ENCODE assay signal across 8 cellular contexts in the genomic region with DNA sequence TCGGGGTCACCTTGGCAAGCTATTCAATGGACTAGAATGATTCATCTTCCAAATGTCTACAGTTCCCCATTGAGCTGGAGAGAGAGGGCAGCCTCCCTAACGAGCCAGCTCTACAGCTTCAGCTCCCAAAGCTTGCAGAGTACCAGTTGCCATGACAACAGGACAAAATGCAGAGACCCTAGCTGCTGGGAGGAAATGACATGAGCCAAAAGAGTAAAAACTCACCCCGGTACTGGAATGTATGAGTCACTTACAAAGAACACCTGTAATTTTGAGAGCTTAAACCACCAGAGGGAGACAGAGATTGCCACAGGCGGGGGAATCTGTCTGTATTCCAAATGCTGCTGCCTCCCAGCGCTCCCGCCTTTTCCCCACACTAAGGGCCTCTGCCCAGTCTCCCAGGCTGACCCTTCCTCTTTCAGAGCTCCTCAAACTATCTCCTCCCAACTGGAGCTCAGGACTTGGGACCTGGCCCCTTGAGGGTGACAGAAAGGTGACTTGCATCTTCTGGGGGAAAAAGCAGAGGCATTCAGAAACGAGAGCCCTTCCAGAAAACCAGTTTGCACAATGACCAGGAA.
DNase-seq lines count a peak whose midpoint lies in the region; ATAC-seq and TF ChIP-seq lines count a peak whose summit lies in the region.

No MANE protein-coding gene starts in this region.

- no peaks in the 10 kb centered on the region for H3K27me3 Mint-ChIP-seq in activated CD4-positive, alpha-beta memory T cell treated with anti-CD3 and anti-CD28 coated beads for 36 hours
- H3K27me3 Mint-ChIP-seq in naive thymus-derived CD8-positive, alpha-beta T cell: no peaks in the 10 kb centered on the region
- no peaks in the 10 kb centered on the region for H3K27me3 Mint-ChIP-seq in stimulated activated naive CD8-positive, alpha-beta T cell treated with anti-CD3 and anti-CD28 coated beads, Interleukin-15, amount 100 ng/mL, for 72 hours

- H3K36me3 Mint-ChIP-seq in activated CD4-positive, alpha-beta memory T cell treated with anti-CD3 and anti-CD28 coated beads for 36 hours: no peaks in the 10 kb centered on the region
- H3K36me3 Mint-ChIP-seq in naive thymus-derived CD8-positive, alpha-beta T cell: peaks cover 0 to 2% (median 2%) of the 10 kb centered on the region in 3 donors

- H3K4me1 Mint-ChIP-seq in activated CD4-positive, alpha-beta memory T cell treated with anti-CD3 and anti-CD28 coated beads for 36 hours (ENCODE audit: low read depth): peaks cover 11% of the 10 kb centered on the region
- peaks cover 2 to 11% (median 9%) of the 10 kb centered on the region in 4 donors for H3K4me1 Mint-ChIP-seq in naive thymus-derived CD8-positive, alpha-beta T cell
- H3K4me1 Mint-ChIP-seq in stimulated activated naive CD8-positive, alpha-beta T cell treated with anti-CD3 and anti-CD28 coated beads, Interleukin-15, amount 100 ng/mL, for 72 hours: peaks cover 23% of the 10 kb centered on the region

- no peak overlapping the region for H3K4me3 Mint-ChIP-seq in activated CD4-positive, alpha-beta memory T cell treated with anti-CD3 and anti-CD28 coated beads for 36 hours
- no peak overlapping the region for H3K4me3 Mint-ChIP-seq in naive thymus-derived CD8-positive, alpha-beta T cell
- no peak overlapping the region for H3K4me3 Mint-ChIP-seq in stimulated activated naive CD8-positive, alpha-beta T cell treated with anti-CD3 and anti-CD28 coated beads, Interleukin-15, amount 100 ng/mL, for 72 hours

- DNase-seq in NCI-H446 treated with DMSO at 0.1 percent for 48 hours (lab: John Stamatoyannopoulos, UW): peak; percentile 2
- peak; percentile 69 for DNase-seq in activated CD4-positive, alpha-beta memory T cell treated with anti-CD3 and anti-CD28 coated beads for 36 hours
- peak; percentile 89 for DNase-seq in epithelial cell of esophagus (ENCODE audit: low read depth)
- peak in 7 of 10 donors; percentile 3 to 65 (median 19) for DNase-seq in naive thymus-derived CD8-positive, alpha-beta T cell
- peak; percentile 57 to 69 for DNase-seq in stimulated activated naive CD8-positive, alpha-beta T cell treated with anti-CD3 and anti-CD28 coated beads, Interleukin-15, amount 100 ng/mL, for 72 hours

- intact Hi-C loops in activated CD4-positive, alpha-beta memory T cell treated with anti-CD3 and anti-CD28 coated beads for 36 hours (cut with micrococcal nuclease): loop anchor here (1.0 to 10.0 kb wide), 8 partner anchors 34 to 650 kb away; partner anchors contain the start of genes CREM, CUL2 and FZD8

- POLR2A ChIA-PET in activated CD4-positive, alpha-beta memory T cell treated with anti-CD3 and anti-CD28 coated beads for 36 hours (lab: Charles Lee): interaction anchor here (1.4 kb wide), 1 partner anchor 201 kb away, joined by 3 read pairs; no protein-coding TSS in a partner anchor
- POLR2A ChIA-PET in naive thymus-derived CD8-positive, alpha-beta T cell (lab: Charles Lee): no interaction called here

- CTCF ChIA-PET in activated CD4-positive, alpha-beta memory T cell treated with anti-CD3 and anti-CD28 coated beads for 36 hours (lab: Charles Lee): interaction anchor here (0.5 to 3.2 kb wide), 33 partner anchors 9 to 547 kb away, joined by 3 to 19 read pairs (median 4); partner anchors contain the start of genes CREM and CUL2

- ATAC-seq in GM19025 (IDR thresholded peaks at IDR 0.05; ENCODE audit: low read depth, unreplicated experiment) (peak; percentile 81), HG03108 (IDR thresholded peaks at IDR 0.05; ENCODE audit: unreplicated experiment) (peak; percentile 88)
- peak; percentile 58 to 84 for ATAC-seq in naive thymus-derived CD8-positive, alpha-beta T cell
- ATAC-seq in stimulated activated naive CD8-positive, alpha-beta T cell treated with anti-CD3 and anti-CD28 coated beads, Interleukin-15, amount 100 ng/mL, for 72 hours: peak; percentile 93

- no peak overlapping the region for H3K27ac Mint-ChIP-seq in activated CD4-positive, alpha-beta memory T cell treated with anti-CD3 and anti-CD28 coated beads for 36 hours
- H3K27ac Mint-ChIP-seq in naive thymus-derived CD8-positive, alpha-beta T cell: peak overlapping the region in 2 of 10 donors; percentile 30 to 50
- H3K27ac Mint-ChIP-seq in stimulated activated naive CD8-positive, alpha-beta T cell treated with anti-CD3 and anti-CD28 coated beads, Interleukin-15, amount 100 ng/mL, for 72 hours: peak overlapping the region; percentile 86 to 89

- no peaks in the 10 kb centered on the region for H3K9me3 Mint-ChIP-seq in activated CD4-positive, alpha-beta memory T cell treated with anti-CD3 and anti-CD28 coated beads for 36 hours
- no peaks in the 10 kb centered on the region for H3K9me3 Mint-ChIP-seq in naive thymus-derived CD8-positive, alpha-beta T cell
- no peaks in the 10 kb centered on the region for H3K9me3 Mint-ChIP-seq in stimulated activated naive CD8-positive, alpha-beta T cell treated with anti-CD3 and anti-CD28 coated beads, Interleukin-15, amount 100 ng/mL, for 72 hours

- TF ChIP-seq CTCF in C4-2B (conservative IDR thresholded peaks at IDR 0.05): peak; percentile 92
- peak; percentile 83 for TF ChIP-seq CTCF in epithelial cell of esophagus (IDR thresholded peaks at IDR 0.05; ENCODE audit: insufficient read depth, low read depth, low read length, missing control alignments)

- H3K27ac ChIP-seq in C4-2B: no peak overlapping the region

- H3K4me3 ChIP-seq in epithelial cell of esophagus (ENCODE audit: low read length): no peak overlapping the region

Comparison
In these comparisons a context has a peak if more than half of its experiments do, and no peak if none do; other contexts are left out.
1. DNase-seq: peak in every context shown above with its lines; median percentile 89 in epithelial cell of esophagus; 69 in activated CD4-positive, alpha-beta memory T cell treated with anti-CD3 and anti-CD28 coated beads for 36 hours; 63 in stimulated activated naive CD8-positive, alpha-beta T cell treated with anti-CD3 and anti-CD28 coated beads, Interleukin-15, amount 100 ng/mL, for 72 hours; 19 in naive thymus-derived CD8-positive, alpha-beta T cell; 2 in NCI-H446 treated with DMSO at 0.1 percent for 48 hours.